In genomic region chr6:126100386-126100785, GRCh38 we compare ENCODE assay signal across 23 cellular contexts.
A peak's percentile ranks its signal among the peaks of the same experiment; 100 is the strongest.
DNase-seq lines count a peak whose midpoint lies in the region; ATAC-seq, FAIRE-seq and TF ChIP-seq lines count a peak whose summit lies in the region.
"Had no signal": no experiment of that assay in that cellular context is flagged by ENCODE, and none has a peak within 500 bp of the region (broad histone marks: within the 10 kb centered on the region; RNA-seq: fewer than 3 reads in every experiment).

No MANE protein-coding gene starts in this region.

- ATAC-seq in foreskin keratinocyte: peak; percentile 47
- no peak for ATAC-seq in HG03521 (IDR thresholded peaks at IDR 0.05; ENCODE audit: unreplicated experiment)

- no peak overlapping the region for H3K4me2 ChIP-seq in trophoblast cell (ENCODE audit: low read length)
- H3K4me2 ChIP-seq: BLaER1 had no signal

- FAIRE-seq in bronchial epithelial cell (lab: Jason Lieb, UNC): no peak
- FAIRE-seq: A204.1, D721Med, G401.6, GM12891 had no signal

- no peak overlapping the region for H2BK12ac ChIP-seq in trophoblast cell (ENCODE audit: low read length)

- no peak overlapping the region for H2BK5ac ChIP-seq in trophoblast cell (ENCODE audit: low read depth, low read length, poor library complexity)

- H2BK120ac ChIP-seq in trophoblast cell (ENCODE audit: insufficient read depth, low read length, poor library complexity): no peak overlapping the region

- H3K27ac ChIP-seq in foreskin keratinocyte (no peak overlapping the region), trophoblast cell (ENCODE audit: low read depth, low read length) (no peak overlapping the region)
- H3K27ac ChIP-seq: BLaER1 had no signal

- no peak overlapping the region for H4K91ac ChIP-seq in trophoblast cell (ENCODE audit: low read depth, low read length)

- WGBS in trophoblast cell (ENCODE audit: extremely low coverage, insufficient coverage, insufficient read length): 100% methylated on average over 1 of the region's 4 CpGs

- H3K27me3 ChIP-seq in bronchial epithelial cell (ENCODE audit: control insufficient read depth, insufficient read depth, low read length) (no peaks in the 10 kb centered on the region), foreskin keratinocyte (no peaks in the 10 kb centered on the region), trophoblast cell (ENCODE audit: insufficient read depth, low read length) (no peaks in the 10 kb centered on the region)
- H3K27me3 ChIP-seq: BE2C, BLaER1 had no signal

- no peak overlapping the region for H2AFZ ChIP-seq in trophoblast cell (ENCODE audit: insufficient read depth, low read length, poor library complexity)

- DNase-seq in bronchial epithelial cell (ENCODE audit: low read depth) (peak; percentile 29), epithelial cell of esophagus (ENCODE audit: low read depth) (peak; percentile 60), foreskin keratinocyte (peak; percentile 32 to 71), trophoblast cell (peak; percentile 10 to 38), COLO829 (ENCODE audit: low spot score) (no peak)
- no peak for DNase-seq in activated naive CD4-positive, alpha-beta T cell (lab: John Stamatoyannopoulos, UW)
- DNase-seq: 8988T; ACHN; BE2C; C1 segment of cervical spinal cord; Caco-2; Calu3; CD4-positive, alpha-beta memory T cell; CD4-positive, CD25-positive, alpha-beta regulatory T cell; CD8-positive, alpha-beta memory T cell; DMS79 treated with DMSO at 0.1 percent for 48 hours; GF-D8 had no signal

- H3K4ac ChIP-seq in trophoblast cell (ENCODE audit: low read depth, low read length): no peak overlapping the region

- H4K12ac ChIP-seq in trophoblast cell (ENCODE audit: low read depth, low read length): no peak overlapping the region

- H3K79me1 ChIP-seq in trophoblast cell (ENCODE audit: low read length): no peaks in the 10 kb centered on the region

- no peak overlapping the region for H3K9ac ChIP-seq in trophoblast cell (ENCODE audit: low read length)
- H3K9ac ChIP-seq: BLaER1 had no signal

- H3K23ac ChIP-seq in trophoblast cell (ENCODE audit: low read length): no peak overlapping the region

- TF ChIP-seq CTCF in bronchial epithelial cell (IDR thresholded peaks at IDR 0.05; ENCODE audit: insufficient read depth, low read length, severe bottlenecking) (no peak), epithelial cell of esophagus (IDR thresholded peaks at IDR 0.05; ENCODE audit: insufficient read depth, low read depth, low read length, missing control alignments) (no peak), foreskin keratinocyte (conservative IDR thresholded peaks at IDR 0.05) (no peak)

- H4K8ac ChIP-seq in trophoblast cell (ENCODE audit: low read depth, low read length): no peak overlapping the region

- no peak overlapping the region for H3K14ac ChIP-seq in trophoblast cell (ENCODE audit: low read length)

- H3K79me2 ChIP-seq in trophoblast cell (ENCODE audit: control insufficient read depth, insufficient read depth, low read length, poor library complexity): no peaks in the 10 kb centered on the region

- no peak overlapping the region for H3K4me3 ChIP-seq in bronchial epithelial cell (ENCODE audit: low read depth, low read length)
- H3K4me3 ChIP-seq in epithelial cell of esophagus (ENCODE audit: low read length): no peak overlapping the region
- no peak overlapping the region for H3K4me3 ChIP-seq in trophoblast cell (ENCODE audit: low read depth, low read length)
- H3K4me3 ChIP-seq: BLaER1 had no signal

- H3K36me3 ChIP-seq in bronchial epithelial cell (ENCODE audit: control insufficient read depth, insufficient read depth, low read length) (no peaks in the 10 kb centered on the region), trophoblast cell (ENCODE audit: control insufficient read depth in 1 of 2, insufficient read depth in 2 of 2, low read length in 2 of 2) (no peaks in the 10 kb centered on the region)
- H3K36me3 ChIP-seq: BLaER1 had no signal

- no peak overlapping the region for H3K18ac ChIP-seq in trophoblast cell (ENCODE audit: low read length)

- no peak overlapping the region for H2AK5ac ChIP-seq in trophoblast cell (ENCODE audit: low read length)

- H3K4me1 ChIP-seq in foreskin keratinocyte (no peaks in the 10 kb centered on the region), trophoblast cell (ENCODE audit: control insufficient read depth in 1 of 2, insufficient read depth in 2 of 2, low read length in 2 of 2) (no peaks in the 10 kb centered on the region)
- H3K4me1 ChIP-seq: BE2C, BLaER1, Caco-2 had no signal

- H3K9me3 ChIP-seq in trophoblast cell (ENCODE audit: insufficient read depth, low read depth, low read length): no peaks in the 10 kb centered on the region
- H3K9me3 ChIP-seq: BE2C, BLaER1, Caco-2 had no signal

Comparison
In these comparisons a context has a peak if more than half of its experiments do, and no peak if none do; other contexts are left out.
1. DNase-seq: peak in bronchial epithelial cell (single experiment), epithelial cell of esophagus (single experiment), foreskin keratinocyte (2 of 2) and trophoblast cell (2 of 2); none in COLO829 (single experiment) and activated naive CD4-positive, alpha-beta T cell (0 of 4).